ENCODE assay signal across 1 cellular context in the genomic region with DNA sequence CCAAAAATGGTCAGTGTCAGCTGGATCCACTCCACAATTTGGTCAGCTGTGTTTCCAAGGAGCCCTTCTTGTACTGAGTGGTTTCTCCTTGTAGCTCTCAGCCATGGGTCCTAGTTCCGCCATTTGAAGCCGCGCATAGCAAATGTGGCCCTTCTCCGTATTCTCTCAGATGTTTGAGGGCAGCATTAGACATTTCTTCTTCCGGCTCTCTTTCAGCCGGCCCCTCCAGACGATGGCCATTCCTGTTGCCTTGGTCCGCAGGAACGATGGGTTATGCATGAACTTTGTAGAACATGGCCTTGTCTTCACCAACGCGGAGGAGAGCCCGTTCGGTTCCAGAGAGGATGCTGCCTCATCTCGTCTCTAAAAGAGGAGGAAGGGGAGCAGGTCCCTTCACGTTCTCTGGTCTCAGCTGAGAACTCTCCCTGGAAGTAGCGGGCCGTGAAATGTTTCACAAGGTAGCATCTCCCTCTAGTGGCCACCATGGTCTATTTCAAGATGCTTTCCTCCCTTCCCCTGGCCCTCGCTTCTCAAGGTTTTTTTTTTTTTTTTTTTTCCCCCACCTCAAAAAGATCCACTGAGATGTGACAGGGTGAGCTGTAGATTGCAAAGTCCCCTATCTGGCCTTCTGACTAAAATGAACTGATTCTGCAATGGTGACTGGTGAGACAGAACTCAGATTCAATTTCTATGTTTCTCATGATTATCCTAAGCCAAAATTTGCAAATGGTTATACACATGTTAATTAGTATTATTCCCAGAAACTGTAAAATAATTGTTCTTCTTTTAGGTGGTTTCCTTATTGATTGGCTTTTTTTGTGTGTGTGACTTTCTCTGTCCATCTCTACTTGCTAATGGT.
TF ChIP-seq lines count a peak whose summit lies in the region.

No MANE protein-coding gene starts in this region.

TF ChIP-seq in H1, 55 proteins besides CTCF, POLR2A, EP300 and RAD21:
- TF ChIP-seq KDM4A (IDR thresholded peaks at IDR 0.05; ENCODE audit: low read depth, low read length, severe bottlenecking), result peak; percentile 47
- no peak for TF ChIP-seq MAX (IDR thresholded peaks at IDR 0.05)
